Comparison of ENCODE assay signal across 1 cellular context in the genomic region with DNA sequence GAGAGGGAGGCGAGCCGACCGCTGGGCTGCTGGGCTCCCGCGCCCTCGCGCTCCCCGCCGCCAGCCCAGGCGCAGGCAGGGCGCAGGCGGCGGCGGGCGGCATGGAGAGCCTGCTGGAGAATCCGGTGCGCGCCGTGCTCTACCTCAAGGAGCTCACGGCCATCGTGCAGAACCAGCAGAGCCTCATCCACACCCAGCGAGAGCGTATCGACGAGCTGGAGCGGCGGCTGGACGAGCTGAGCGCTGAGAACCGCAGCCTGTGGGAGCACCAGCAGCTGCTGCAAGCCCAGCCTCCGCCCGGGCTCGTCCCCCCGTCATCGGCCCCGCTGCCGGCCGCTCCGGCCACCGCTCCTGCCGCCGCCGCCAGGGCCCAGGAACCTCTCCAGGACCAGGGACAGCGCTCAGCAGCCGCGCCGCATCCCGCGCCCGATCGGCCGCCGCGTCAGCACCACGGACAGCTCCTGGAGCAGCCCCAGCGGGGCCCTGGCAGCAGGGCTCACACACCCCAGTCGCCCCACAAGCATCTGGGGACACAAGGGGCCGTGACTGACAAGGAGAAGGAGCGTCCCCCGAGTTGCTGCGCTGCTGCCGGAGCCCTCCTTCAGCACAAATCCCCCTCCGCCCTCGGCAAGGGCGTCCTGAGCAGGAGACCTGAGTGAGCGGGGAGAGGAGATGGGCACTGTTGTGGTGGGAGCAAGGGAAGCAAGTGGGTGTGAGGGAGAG.
TF ChIP-seq lines count a peak whose summit lies in the region.

No MANE protein-coding gene starts in this region.

TF ChIP-seq in IMR-90, 13 proteins besides CTCF, POLR2A, EP300 and RAD21:
- 0 out of 2 replicates have a peak, but pooled peaks have one; percentile 41 for TF ChIP-seq MXI1 (IDR thresholded peaks at IDR 0.05; ENCODE audit: borderline replicate concordance, low read depth, low read length)
